Comparison of ENCODE assay signal across 9 cellular contexts in genomic region chr1:8523641-8524206, GRCh38.
A peak's percentile ranks its signal among the peaks of the same experiment; 100 is the strongest.
DNase-seq lines count a peak whose midpoint lies in the region; ATAC-seq, FAIRE-seq and TF ChIP-seq lines count a peak whose summit lies in the region.
"Had no signal": no experiment of that assay in that cellular context is flagged by ENCODE, and none has a peak within 500 bp of the region (broad histone marks: within the 10 kb centered on the region; RNA-seq: fewer than 3 reads in every experiment).

No MANE protein-coding gene starts in this region.

- peaks cover 25% of the 10 kb centered on the region for H3K4me1 ChIP-seq in RWPE2 (ENCODE audit: insufficient read depth, poor library complexity, severe bottlenecking)
- peaks cover 50 to 53% of the 10 kb centered on the region in 2 donors for H3K4me1 ChIP-seq in gastrocnemius medialis

- FAIRE-seq in GM12891 (lab: Jason Lieb, UNC): peak; percentile 45

- H3K27ac ChIP-seq in RWPE2 (ENCODE audit: poor library complexity, severe bottlenecking): peak overlapping the region; percentile 74
- peak overlapping the region; percentile 93 for H3K27ac ChIP-seq in epithelial cell of prostate
- H3K27ac ChIP-seq in gastrocnemius medialis: peak overlapping the region; percentile 88 to 93 (median 92)

- TF ChIP-seq CTCF in RWPE2 (IDR thresholded peaks at IDR 0.05; ENCODE audit: poor library complexity, severe bottlenecking): no peak
- TF ChIP-seq CTCF in gastrocnemius medialis (IDR thresholded peaks at IDR 0.05 in 4 of 5, conservative IDR thresholded peaks at IDR 0.05 in 1 of 5): no peak

- TF ChIP-seq POLR2A in GM12891 (IDR thresholded peaks at IDR 0.05; ENCODE audit: low read depth, low read length) (no peak), gastrocnemius medialis (IDR thresholded peaks at IDR 0.05) (no peak)

- H3K4me3 ChIP-seq in RWPE2 (ENCODE audit: severe bottlenecking) (no peak overlapping the region), gastrocnemius medialis (peak overlapping the region in 2 of 4 donors; percentile 2 to 62)

- H3K27me3 ChIP-seq in RWPE2 (ENCODE audit: insufficient read depth, poor library complexity, severe bottlenecking) (no peaks in the 10 kb centered on the region), gastrocnemius medialis (no peaks in the 10 kb centered on the region)

- intact Hi-C loops in gastrocnemius medialis (cut with DNase I; ENCODE audit: low total_unique reads): no loop called here

- H3K36me3 ChIP-seq in RWPE2 (ENCODE audit: low read depth): no peaks in the 10 kb centered on the region; the same call in 1 of the 2 replicates
- H3K36me3 ChIP-seq in gastrocnemius medialis: peaks cover 0 to 5% of the 10 kb centered on the region in 2 donors

- no peak for DNase-seq in GM12891 (ENCODE audit: insufficient read length, low spot score)
- DNase-seq in RWPE2 (ENCODE audit: low spot score): no peak
- DNase-seq in epithelial cell of prostate (ENCODE audit: low read depth, low spot score): no peak
- DNase-seq in gastrocnemius medialis: no peak
- no peak for DNase-seq in DMS 273 treated with DMSO at 0.1 percent for 48 hours (lab: John Stamatoyannopoulos, UW)
- no peak for DNase-seq in germinal center (ENCODE audit: low spot score)
- DNase-seq: GDM1, NCI-H2171 had no signal

- in situ Hi-C loops in gastrocnemius medialis (cut with MboI; ENCODE audit: low sequenced_read_pairs in 4 of 4): no loop called here

- H3K9me3 ChIP-seq in RWPE2 (ENCODE audit: severe bottlenecking): no peaks in the 10 kb centered on the region
- no peaks in the 10 kb centered on the region for H3K9me3 ChIP-seq in gastrocnemius medialis

- ATAC-seq in RWPE2 (ENCODE audit: low read depth): no peak
- ATAC-seq in gastrocnemius medialis: no peak
- no peak for ATAC-seq in GM21360 (IDR thresholded peaks at IDR 0.05; ENCODE audit: unreplicated experiment)

TF ChIP-seq in GM12891, 5 proteins besides CTCF, POLR2A, EP300 and RAD21:
- TF ChIP-seq POU2F2 (IDR thresholded peaks at IDR 0.05; ENCODE audit: low read depth, low read length): no peak
- TF ChIP-seq TAF1 (IDR thresholded peaks at IDR 0.05; ENCODE audit: low read depth, low read length): no peak
- TF ChIP-seq POLR2AphosphoS5 (IDR thresholded peaks at IDR 0.05; ENCODE audit: low read depth, low read length): no peak
- peak; percentile 33 for TF ChIP-seq SPI1 (IDR thresholded peaks at IDR 0.05; ENCODE audit: low read depth, low read length)
- no peak for TF ChIP-seq PAX5 (IDR thresholded peaks at IDR 0.05; ENCODE audit: insufficient read depth, low read length, severe bottlenecking)
